In the genomic region with DNA sequence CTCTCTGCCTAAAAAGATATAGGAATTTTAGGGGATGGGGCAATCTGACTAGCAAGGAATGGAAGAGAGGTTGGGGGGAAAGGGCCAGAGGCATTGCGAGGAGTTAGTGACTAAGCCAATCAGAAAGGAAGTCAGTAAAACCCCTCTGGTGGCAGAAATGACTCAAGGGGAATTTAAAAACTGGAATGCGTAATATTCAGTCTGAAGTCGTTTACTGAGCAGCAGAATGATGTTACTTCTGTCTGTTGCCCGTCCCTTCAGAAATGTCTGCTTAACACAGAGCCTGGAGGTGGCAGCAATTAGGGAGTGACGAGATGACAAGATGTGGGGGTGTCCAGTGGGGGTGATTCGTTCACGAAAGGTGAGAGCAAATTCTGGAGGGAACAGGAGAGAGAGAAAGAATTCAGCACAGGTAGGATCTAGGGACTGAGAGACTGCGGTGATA, we compare ENCODE assay signal across 8 cellular contexts.
A peak's percentile ranks its signal among the peaks of the same experiment; 100 is the strongest.
DNase-seq lines count a peak whose midpoint lies in the region; ATAC-seq lines count a peak whose summit lies in the region.

No MANE protein-coding gene starts in this region.

- H3K4me1 ChIP-seq in adipocyte (ENCODE audit: control insufficient read depth, insufficient read depth, low read length) = peaks cover 25% of the 10 kb centered on the region

- ATAC-seq in HG03457 (IDR thresholded peaks at IDR 0.05; ENCODE audit: unreplicated experiment) = peak; percentile 57

- H3K36me3 ChIP-seq in adipocyte (ENCODE audit: control insufficient read depth, insufficient read depth, low read length, severe bottlenecking) = no peaks in the 10 kb centered on the region

- H3K27me3 ChIP-seq in adipocyte (replicated peaks; ENCODE audit: control insufficient read depth, insufficient read depth, low read length) = peaks cover 4% of the 10 kb centered on the region

- no peak overlapping the region for H3K9ac ChIP-seq in adipocyte (ENCODE audit: low read length)

- H3K4me3 ChIP-seq in adipocyte (ENCODE audit: low read length) = peak overlapping the region; percentile 77

- peak; percentile 62 for DNase-seq in activated CD8-positive, alpha-beta memory T cell treated with anti-CD3 and anti-CD28 coated beads for 24 hours
- no peak for DNase-seq in activated CD8-positive, alpha-beta memory T cell treated with anti-CD3 and anti-CD28 coated beads, Interleukin-2, amount 50 U/mL, for 48 hours
- DNase-seq in adipocyte (ENCODE audit: low read depth) (peak; percentile 75), kidney glomerular epithelial cell (lab: John Stamatoyannopoulos, UW) (no peak), NCI-H1436 (lab: John Stamatoyannopoulos, UW) (no peak), OCI-M2 (lab: John Stamatoyannopoulos, UW; ENCODE audit: unreplicated experiment) (no peak)
- peak; percentile 13 to 56 (median 16) for DNase-seq in stimulated activated CD4-positive, alpha-beta T cell treated with anti-CD3 and anti-CD28 coated beads, Interleukin-12 subunit alpha, Interleukin-12 subunit beta, amount 100 ng/mL, for 48 hours (ENCODE audit: low read depth in 2 of 3, low spot score in 1 of 3)

- no peaks in the 10 kb centered on the region for H3K9me3 ChIP-seq in adipocyte (ENCODE audit: control insufficient read depth, low read length)

Comparison
In these comparisons a context has a peak if more than half of its experiments do, and no peak if none do; other contexts are left out.
1. DNase-seq: peak in activated CD8-positive, alpha-beta memory T cell treated with anti-CD3 and anti-CD28 coated beads for 24 hours (single experiment), adipocyte (single experiment) and stimulated activated CD4-positive, alpha-beta T cell treated with anti-CD3 and anti-CD28 coated beads, Interleukin-12 subunit alpha, Interleukin-12 subunit beta, amount 100 ng/mL, for 48 hours (3 of 3); none in activated CD8-positive, alpha-beta memory T cell treated with anti-CD3 and anti-CD28 coated beads, Interleukin-2, amount 50 U/mL, for 48 hours (single experiment), kidney glomerular epithelial cell (single experiment), NCI-H1436 (single experiment) and OCI-M2 (single experiment).